8 cellular contexts compared by ENCODE assay signal in genomic region chr5:180868960-180869359, GRCh38. TPM values are rescaled to one million over a fixed set of nuclear protein-coding genes. Genes with fewer than 3 reads are reported as not detected.
DNase-seq lines count a peak whose midpoint lies in the region; ATAC-seq and TF ChIP-seq lines count a peak whose summit lies in the region.

No MANE protein-coding gene starts in this region.

- peaks cover 8% of the 10 kb centered on the region for H3K4me1 Mint-ChIP-seq in type B pancreatic cell (ENCODE audit: unreplicated experiment)

- TF ChIP-seq CTCF in GM06990 (IDR thresholded peaks at IDR 0.05; ENCODE audit: insufficient read depth, low read length, poor library complexity, severe bottlenecking) (peak; percentile 85), fibroblast of villous mesenchyme (IDR thresholded peaks at IDR 0.05; ENCODE audit: insufficient read depth, low read depth, low read length) (peak; percentile 90), type B pancreatic cell (conservative IDR thresholded peaks at IDR 0.05) (peak; percentile 86)

- no peak overlapping the region for H3K27ac Mint-ChIP-seq in type B pancreatic cell

- H3K36me3 Mint-ChIP-seq in type B pancreatic cell: no peaks in the 10 kb centered on the region

- no peak for ATAC-seq in HG02763 (IDR thresholded peaks at IDR 0.05; ENCODE audit: unreplicated experiment)

- H3K4me3 ChIP-seq in GM06990 (replicated peaks; ENCODE audit: low read depth, low read length): no peak overlapping the region
- H3K4me3 ChIP-seq in MG63: no peak overlapping the region
- no peak overlapping the region for H3K4me3 ChIP-seq in fibroblast of villous mesenchyme (ENCODE audit: low read depth, low read length)

- no peaks in the 10 kb centered on the region for H3K9me3 Mint-ChIP-seq in type B pancreatic cell

- no peaks in the 10 kb centered on the region for H3K36me3 ChIP-seq in GM06990 (ENCODE audit: control insufficient read depth, insufficient read depth, low read length)
- H3K36me3 ChIP-seq in MG63: no peaks in the 10 kb centered on the region

- no peak for DNase-seq in GM06990 (ENCODE audit: extremely low read depth, insufficient read length)
- DNase-seq in MG63: peak; percentile 71
- DNase-seq in SHP77 (lab: John Stamatoyannopoulos, UW): peak; percentile 68 to 72
- peak; percentile 31 for DNase-seq in activated T-helper 9 cell treated with anti-CD3 and anti-CD28 coated beads, Interleukin-2, amount 50 U/mL, for 16 hours (ENCODE audit: low read depth)
- peak; percentile 75 for DNase-seq in fibroblast of villous mesenchyme (ENCODE audit: low read depth)
- DNase-seq in occipital lobe (lab: John Stamatoyannopoulos, UW): peak; percentile 41
- DNase-seq in type B pancreatic cell (ENCODE audit: extremely low spot score, unreplicated experiment): peak; percentile 85

- peaks cover 28% of the 10 kb centered on the region for H3K27me3 Mint-ChIP-seq in type B pancreatic cell

- H3K4me3 Mint-ChIP-seq in type B pancreatic cell: no peak overlapping the region

- H3K27me3 ChIP-seq in GM06990 (replicated peaks; ENCODE audit: control insufficient read depth, insufficient read depth, low read length) (no peaks in the 10 kb centered on the region), MG63 (no peaks in the 10 kb centered on the region; the same call in 1 of the 2 replicates)

- H3K9me3 ChIP-seq in MG63: no peaks in the 10 kb centered on the region

RNA-seq across cellular contexts. Expression of gene ZFP62, which starts 7.9 kb away (rescaled TPM):
- 23.6 and 52.7 TPM in 2 replicates for total RNA-seq in MG63 (2014; rRNA removed; shearing (Covaris generic); ENCODE audit: low replicate concordance)
- total RNA-seq in fibroblast of villous mesenchyme: 12.5 and 15.1 TPM in 2 replicates
- 52.3 TPM for total RNA-seq in occipital lobe
- 45.6 and 49.8 TPM in 2 replicates for total RNA-seq in type B pancreatic cell (ENCODE audit: low replicate concordance)

RNA-seq across cellular contexts. Expression of gene BTNL8, which starts 30.0 kb away (rescaled TPM):
- total RNA-seq in MG63 (2014; rRNA removed; shearing (Covaris generic); ENCODE audit: low replicate concordance): not detected in 2 replicates
- not detected in 2 replicates for total RNA-seq in fibroblast of villous mesenchyme
- total RNA-seq in occipital lobe: not detected
- 0.87 and 2.0 TPM in 2 replicates for total RNA-seq in type B pancreatic cell (ENCODE audit: low replicate concordance)
